ENCODE assay signal across 13 cellular contexts in genomic region chr1:153571706-153572105, GRCh38. TPM values are rescaled to one million over a fixed set of nuclear protein-coding genes. Genes with fewer than 3 reads are reported as not detected.
DNase-seq lines count a peak whose midpoint lies in the region; ATAC-seq and TF ChIP-seq lines count a peak whose summit lies in the region.
"Had no signal": no experiment of that assay in that cellular context is flagged by ENCODE, and none has a peak within 500 bp of the region (broad histone marks: within the 10 kb centered on the region; RNA-seq: fewer than 3 reads in every experiment).

No MANE protein-coding gene starts in this region.

- no peaks in the 10 kb centered on the region for H3K27me3 ChIP-seq in colonic mucosa

- no peak overlapping the region for H3K9ac ChIP-seq in colonic mucosa (ENCODE audit: low read depth in 2 of 2, low read length in 2 of 2)
- H3K9ac ChIP-seq: parathyroid adenoma had no signal

- no peak overlapping the region for H3K4me3 Mint-ChIP-seq in nephron progenitor cell
- H3K4me3 Mint-ChIP-seq: central memory CD8-positive, alpha-beta T cell had no signal

- peak overlapping the region; percentile 15 to 95 for H3K27ac Mint-ChIP-seq in activated naive CD4-positive, alpha-beta T cell treated with anti-CD3 and anti-CD28 coated beads, Interleukin-2, amount 50 U/mL, for 72 hours
- H3K27ac Mint-ChIP-seq in nephron progenitor cell, result peak overlapping the region; percentile 50

- H3K36me3 ChIP-seq in colonic mucosa, result no peaks in the 10 kb centered on the region

- no peak overlapping the region for H3K4me3 ChIP-seq in colonic mucosa

- peaks cover 16% of the 10 kb centered on the region for H3K4me1 ChIP-seq in colonic mucosa
- H3K4me1 ChIP-seq: parathyroid adenoma had no signal

- H3K4me1 Mint-ChIP-seq in nephron progenitor cell, result peaks cover 40% of the 10 kb centered on the region

- H3K9me3 Mint-ChIP-seq in activated naive CD4-positive, alpha-beta T cell treated with anti-CD3 and anti-CD28 coated beads, Interleukin-2, amount 50 U/mL, for 72 hours, result peaks cover 0 to 4% of the 10 kb centered on the region in 2 donors
- peaks cover 28% of the 10 kb centered on the region for H3K9me3 Mint-ChIP-seq in nephron progenitor cell
- H3K9me3 Mint-ChIP-seq: central memory CD8-positive, alpha-beta T cell had no signal

- TF ChIP-seq CTCF in colonic mucosa (IDR thresholded peaks at IDR 0.05) (no peak), nephron progenitor cell (IDR thresholded peaks at IDR 0.05) (no peak)

- H3K27me3 Mint-ChIP-seq in nephron progenitor cell (ENCODE audit: low read depth, poor library complexity), result peaks cover 10% of the 10 kb centered on the region

- no peaks in the 10 kb centered on the region for H3K9me3 ChIP-seq in colonic mucosa

- no peak for DNase-seq in activated naive CD4-positive, alpha-beta T cell treated with anti-CD3 and anti-CD28 coated beads, Interleukin-2, amount 50 U/mL, for 72 hours (ENCODE audit: low spot score in 2 of 2)
- DNase-seq in activated naive CD4-positive, alpha-beta T cell treated with Interleukin-2 at 50 U/mL for 16 hours, result no peak
- DNase-seq in colonic mucosa (no peak), nephron progenitor cell (no peak), NCI-H446 (lab: John Stamatoyannopoulos, UW) (no peak), GM03348 (ENCODE audit: low spot score) (no peak)

- peaks cover 0 to 4% of the 10 kb centered on the region in 2 donors for H3K36me3 Mint-ChIP-seq in activated naive CD4-positive, alpha-beta T cell treated with anti-CD3 and anti-CD28 coated beads, Interleukin-2, amount 50 U/mL, for 72 hours
- H3K36me3 Mint-ChIP-seq in nephron progenitor cell (ENCODE audit: low read depth), result no peaks in the 10 kb centered on the region

- peak overlapping the region; percentile 23 for H3K27ac ChIP-seq in colonic mucosa
- H3K27ac ChIP-seq: parathyroid adenoma had no signal

- ATAC-seq in activated naive CD4-positive, alpha-beta T cell treated with anti-CD3 and anti-CD28 coated beads, Interleukin-2, amount 50 U/mL, for 72 hours, result no peak
- ATAC-seq in HG03039 (IDR thresholded peaks at IDR 0.05; ENCODE audit: unreplicated experiment), result no peak
- ATAC-seq in HG02852 (IDR thresholded peaks at IDR 0.05; ENCODE audit: unreplicated experiment), result no peak

- intact Hi-C loops in colonic mucosa (cut with DNase I), result loop anchor here (5.0 to 10.0 kb wide), 3 partner anchors 51 to 183 kb away; no protein-coding TSS in a partner anchor

RNA-seq across cellular contexts. Expression of gene S100A2, which starts 6.1 kb away (rescaled TPM):
- 1 to 10 TPM; 1.0 to 7.8 TPM for total RNA-seq in activated naive CD4-positive, alpha-beta T cell treated with anti-CD3 and anti-CD28 coated beads, Interleukin-2, amount 50 U/mL, for 72 hours
- 1 to 10 TPM; 1.0 to 2.4 TPM for total RNA-seq in colonic mucosa

RNA-seq across cellular contexts. Expression of gene S100A3, which starts 22.6 kb away (rescaled TPM):
- total RNA-seq in activated naive CD4-positive, alpha-beta T cell treated with anti-CD3 and anti-CD28 coated beads, Interleukin-2, amount 50 U/mL, for 72 hours, result not detected
- total RNA-seq in colonic mucosa, result under 1 TPM in 1 of 2 donors, not detected in 1; 0.61 TPM
- total RNA-seq: activated CD8-positive, alpha-beta memory T cell treated with anti-CD3 and anti-CD28 coated beads for 36 hours; mucosa of gallbladder had no signal

RNA-seq across cellular contexts. Expression of gene S100A4, which starts 26.1 kb away (rescaled TPM):
- total RNA-seq in activated naive CD4-positive, alpha-beta T cell treated with anti-CD3 and anti-CD28 coated beads, Interleukin-2, amount 50 U/mL, for 72 hours, result 100 to 1,000 TPM; 186 to 368 TPM
- total RNA-seq in colonic mucosa, result 10 to 100 TPM; 41.8 to 83.8 TPM

RNA-seq across cellular contexts. Expression of gene S100A5, which starts 31.0 kb away (rescaled TPM):
- total RNA-seq in activated naive CD4-positive, alpha-beta T cell treated with anti-CD3 and anti-CD28 coated beads, Interleukin-2, amount 50 U/mL, for 72 hours, result 1 to 10 TPM; 2.0 to 3.9 TPM
- not detected for total RNA-seq in colonic mucosa
- total RNA-seq: kidney epithelial cell, mucosa of gallbladder had no signal

RNA-seq across cellular contexts. Expression of gene S100A6, which starts 35.9 kb away (rescaled TPM):
- 100 to 1,000 TPM; 260 to 445 TPM for total RNA-seq in activated naive CD4-positive, alpha-beta T cell treated with anti-CD3 and anti-CD28 coated beads, Interleukin-2, amount 50 U/mL, for 72 hours
- total RNA-seq in colonic mucosa, result 1,000 to 10,000 TPM; 2,444 to 2,474 TPM
